9 cellular contexts compared by ENCODE assay signal in genomic region chr6:28747631-28748157, GRCh38.
DNase-seq lines count a peak whose midpoint lies in the region; ATAC-seq and TF ChIP-seq lines count a peak whose summit lies in the region.
"Had no signal": no experiment of that assay in that cellular context is flagged by ENCODE, and none has a peak within 500 bp of the region (broad histone marks: within the 10 kb centered on the region; RNA-seq: fewer than 3 reads in every experiment).

No MANE protein-coding gene starts in this region.

- no peak for ATAC-seq in aorta (ENCODE audit: low FRiP score)
- ATAC-seq in GM19455 (IDR thresholded peaks at IDR 0.05; ENCODE audit: unreplicated experiment) = no peak

- H3K9me3 ChIP-seq in aorta (ENCODE audit: control insufficient read depth, low read length) (peaks cover 8% of the 10 kb centered on the region), MM.1S (replicated peaks; ENCODE audit: insufficient read depth, low read length) (no peaks in the 10 kb centered on the region)

- DNase-seq in AG08396 (ENCODE audit: low spot score) (peak; percentile 63), HEK293T (ENCODE audit: extremely low spot score) (peak; percentile 63), RPMI7951 (ENCODE audit: low read depth) (peak; percentile 57), fibroblast of the aortic adventitia (ENCODE audit: low read depth) (peak; percentile 68), aorta (no peak), MM.1S (no peak)
- no peak for DNase-seq in activated CD4-positive, CD25-positive, alpha-beta regulatory T cell (lab: John Stamatoyannopoulos, UW)
- DNase-seq: NCI-H526 treated with DMSO at 0.1 percent for 48 hours had no signal

- POLR2A ChIA-PET in HEK293T (lab: Yijun Ruan, JAX) = interaction anchor here (0.8 to 1.7 kb wide), 6 partner anchors 10 to 29 kb away, joined by 3 to 6 read pairs (median 4); no protein-coding TSS in a partner anchor

- H3K4me3 ChIP-seq in fibroblast of the aortic adventitia (ENCODE audit: low read depth, low read length) = no peak overlapping the region
- H3K4me3 ChIP-seq in aorta (ENCODE audit: low read length in 2 of 2) = no peak overlapping the region
- no peak overlapping the region for H3K4me3 ChIP-seq in MM.1S (ENCODE audit: low read length)

- H3F3A ChIP-seq in MM.1S (ENCODE audit: insufficient read depth, low read length) = no peaks in the 10 kb centered on the region

- H4K20me1 ChIP-seq in MM.1S (ENCODE audit: insufficient read depth, low read length) = no peaks in the 10 kb centered on the region

- no peak overlapping the region for H3K4me2 ChIP-seq in MM.1S (ENCODE audit: low read depth, low read length)

- H3K36me3 ChIP-seq in aorta (ENCODE audit: control insufficient read depth in 1 of 2, insufficient read depth in 2 of 2, low read length in 1 of 2) = no peaks in the 10 kb centered on the region
- no peaks in the 10 kb centered on the region for H3K36me3 ChIP-seq in MM.1S (replicated peaks; ENCODE audit: insufficient read depth, low read length)

- CTCF ChIA-PET in HEK293T (lab: Yijun Ruan, JAX) = interaction anchor here (1.2 kb wide), 1 partner anchor 29 kb away, joined by 3 read pairs; no protein-coding TSS in a partner anchor

- H3K9me2 ChIP-seq in MM.1S (replicated peaks; ENCODE audit: insufficient read depth, low read length) = no peaks in the 10 kb centered on the region

- H3K27ac ChIP-seq in aorta (ENCODE audit: low read depth in 1 of 2, low read length in 2 of 2) (no peak overlapping the region), MM.1S (ENCODE audit: low read length) (no peak overlapping the region)

- no peaks in the 10 kb centered on the region for H3K4me1 ChIP-seq in aorta (ENCODE audit: control insufficient read depth in 1 of 2, insufficient read depth in 2 of 2, low read length in 2 of 2)
- H3K4me1 ChIP-seq in MM.1S (ENCODE audit: low read length) = no peaks in the 10 kb centered on the region

- intact Hi-C loops in aorta (cut with DNase I) = no loop called here

- no peaks in the 10 kb centered on the region for H3K79me2 ChIP-seq in MM.1S (ENCODE audit: low read length)

- TF ChIP-seq CTCF in fibroblast of the aortic adventitia (IDR thresholded peaks at IDR 0.05; ENCODE audit: insufficient read depth, low read length) = no peak
- TF ChIP-seq CTCF in MM.1S (IDR thresholded peaks at IDR 0.05; ENCODE audit: low read length) = no peak

- no peak overlapping the region for H3K9ac ChIP-seq in MM.1S (ENCODE audit: low read length)

- H2AFZ ChIP-seq in MM.1S (ENCODE audit: low read length) = no peak overlapping the region

- H3K27me3 ChIP-seq in aorta (ENCODE audit: control insufficient read depth in 1 of 2, insufficient read depth in 2 of 2, low read length in 1 of 2) = peaks cover 0 to 3% of the 10 kb centered on the region in 2 donors
- H3K27me3 ChIP-seq in MM.1S (replicated peaks; ENCODE audit: insufficient read depth, low read length) = no peaks in the 10 kb centered on the region

- 16 to 17% methylated on average over 19 of the region's 19 CpGs for WGBS in aorta, 2 donors

TF ChIP-seq in HEK293T, 16 proteins besides CTCF, POLR2A, EP300 and RAD21:
- TF ChIP-seq TARDBP (IDR thresholded peaks at IDR 0.05) = 0 out of 2 replicates have a peak, but pooled peaks have one; percentile 57
- no peak for TF ChIP-seq L3MBTL2 (conservative IDR thresholded peaks at IDR 0.05)
- TF ChIP-seq LEF1 (IDR thresholded peaks at IDR 0.05; ENCODE audit: borderline replicate concordance) = 0 out of 2 replicates have a peak, but pooled peaks have one; percentile 20

Comparison
In these comparisons a context has a peak if more than half of its experiments do, and no peak if none do; other contexts are left out.
1. DNase-seq: peak in AG08396 (single experiment), HEK293T (single experiment), RPMI7951 (single experiment) and fibroblast of the aortic adventitia (single experiment); none in activated CD4-positive, CD25-positive, alpha-beta regulatory T cell (0 of 4), aorta (0 of 2) and MM.1S (single experiment).